In genomic region chr10:17729630-17730029, GRCh38 we compare ENCODE assay signal across 14 cellular contexts.
"Had no signal": no experiment of that assay in that cellular context is flagged by ENCODE, and none has a peak within 500 bp of the region (broad histone marks: within the 10 kb centered on the region; RNA-seq: fewer than 3 reads in every experiment).

No MANE protein-coding gene starts in this region.

- H3K4me1 ChIP-seq: tibial nerve had no signal

- ATAC-seq: effector memory CD8-positive, alpha-beta T cell; left colon; pancreas; sciatic nerve; stimulated activated memory B cell treated with anti-CD40 and anti-IgM and Interleukin-4, amounts not matched to agents 10 μg/mL and 1 μg/mL and 100 μg/mL, for 72 hours had no signal

- H3K4me3 ChIP-seq: hepatocyte, pancreas, spleen, tibial nerve had no signal

- DNase-seq: effector memory CD8-positive, alpha-beta T cell; left colon; mesendoderm; naive B cell; occipital lobe; pancreas; spleen; stimulated activated CD4-positive, alpha-beta T cell treated with anti-CD3 and anti-CD28 coated beads, Interleukin-15, amount 100 ng/mL, for 24 hours; stimulated activated CD4-positive, alpha-beta T cell treated with anti-CD3 and anti-CD28 coated beads, Interleukin-1b, Interleukin-23, amount 100 ng/mL, for 48 hours; stimulated activated CD4-positive, alpha-beta T cell treated with anti-CD3 and anti-CD28 coated beads, Interleukin-4, amount 100 ng/mL, for 24 hours had no signal

- H3K9me3 ChIP-seq: pancreas, spleen, tibial nerve had no signal

- H3K36me3 ChIP-seq: pancreas, spleen, tibial nerve had no signal

- H3K27me3 ChIP-seq: hepatocyte, pancreas, spleen, tibial nerve had no signal

- H3K27ac ChIP-seq: hepatocyte, pancreas, spleen, tibial nerve had no signal
